8 cellular contexts compared by ENCODE assay signal in genomic region chr6:27866370-27867050, GRCh38. TPM values are rescaled to one million over a fixed set of nuclear protein-coding genes. Genes with fewer than 3 reads are reported as not detected.
DNase-seq lines count a peak whose midpoint lies in the region; ATAC-seq and TF ChIP-seq lines count a peak whose summit lies in the region.

No MANE protein-coding gene starts in this region.

- no peak overlapping the region for H4K5ac ChIP-seq in IMR-90 (ENCODE audit: low read depth, low read length)

- H3K56ac ChIP-seq in IMR-90 (ENCODE audit: extremely low read depth, insufficient read depth, low read length) = peak overlapping the region; percentile 64; the same call in 1 of the 2 replicates

- no peak for TF ChIP-seq RAD21 in IMR-90 (IDR thresholded peaks at IDR 0.05; ENCODE audit: low read length)

- POLR2A ChIA-PET in IMR-90 (lab: Charles Lee; ENCODE audit: unreplicated experiment) = interaction anchor here (0.6 to 4.2 kb wide), 8 partner anchors 18 to 1087 kb away, joined by 3 to 61 read pairs (median 3); a partner anchor contains a TSS

- dilution Hi-C loops in IMR-90 (cut with HindIII; ENCODE audit: low sequenced_read_pairs, unreplicated experiment) = no loop called here

- H3K36me3 ChIP-seq in IMR-90 (ENCODE audit: control insufficient read depth, insufficient read depth, low read length) = no peaks in the 10 kb centered on the region
- no peaks in the 10 kb centered on the region for H3K36me3 ChIP-seq in SJSA1
- no peaks in the 10 kb centered on the region for H3K36me3 ChIP-seq in brain microvascular endothelial cell (replicated peaks)

- no peak overlapping the region for H2BK20ac ChIP-seq in IMR-90 (ENCODE audit: low read depth, low read length)

- ATAC-seq in IMR-90 (ENCODE audit: low read depth) = 0 out of 2 replicates have a peak, but pooled peaks have one; percentile 5
- ATAC-seq in GM21825 (IDR thresholded peaks at IDR 0.05; ENCODE audit: unreplicated experiment) = no peak

- BruUV-seq in IMR-90 (replicated peaks; lab: Mats Ljungman, UMichigan) = no TSS peak

- peak overlapping the region; percentile 85 for H2AFZ ChIP-seq in IMR-90 (replicated peaks; ENCODE audit: low read length, poor library complexity)

- H3K18ac ChIP-seq in IMR-90 (ENCODE audit: low read depth, low read length) = no peak overlapping the region

- peak overlapping the region; percentile 87 for H3K9ac ChIP-seq in IMR-90 (ENCODE audit: low read depth, low read length)

- H3K27ac Mint-ChIP-seq in immature natural killer cell = peak overlapping the region; percentile 94 to 98 (median 98)

- H3K23ac ChIP-seq in IMR-90 (ENCODE audit: low read depth, low read length) = peak overlapping the region; percentile 85

- peak overlapping the region; percentile 60 for H3K27ac ChIP-seq in IMR-90 (ENCODE audit: insufficient read depth, low read length)
- H3K27ac ChIP-seq in SJSA1 = peak overlapping the region; percentile 89
- H3K27ac ChIP-seq in brain microvascular endothelial cell = peak overlapping the region; percentile 47

- H3K4me2 ChIP-seq in IMR-90 (ENCODE audit: low read depth, low read length) = peak overlapping the region; percentile 100

- peaks cover 4% of the 10 kb centered on the region; the same call in 1 of the 2 replicates for H3K9me1 ChIP-seq in IMR-90 (ENCODE audit: insufficient read depth, low read length)

- H2AK9ac ChIP-seq in IMR-90 (replicated peaks; ENCODE audit: low read depth, low read length, poor library complexity) = no peak overlapping the region

- in situ Hi-C loops in IMR-90 (cut with MboI; ENCODE audit: low sequenced_read_pairs) = loop anchor here (5.0 kb wide), 1 partner anchor 34 kb away; a partner anchor contains a TSS
- in situ Hi-C loops in brain microvascular endothelial cell (cut with HindIII; ENCODE audit: low pct_ligation_motif_present, low sequenced_read_pairs) = no loop called here

- H3K4me1 ChIP-seq in IMR-90 (ENCODE audit: control insufficient read depth, insufficient read depth, low read length) (peaks cover 9% of the 10 kb centered on the region), SJSA1 (replicated peaks) (peaks cover 23% of the 10 kb centered on the region)

- no peak overlapping the region for H2AK5ac ChIP-seq in IMR-90 (ENCODE audit: low read depth, low read length)

- peak overlapping the region; percentile 76 for H3K4me3 ChIP-seq in IMR-90 (ENCODE audit: insufficient read depth, low read depth, low read length)
- H3K4me3 ChIP-seq in SJSA1 = peak overlapping the region; percentile 46
- H3K4me3 ChIP-seq in brain microvascular endothelial cell (ENCODE audit: low read depth, low read length) = peak overlapping the region; percentile 76

- peak overlapping the region; percentile 41; the same call in 1 of the 2 replicates for H3K4ac ChIP-seq in IMR-90 (ENCODE audit: low read depth, low read length)

- no peaks in the 10 kb centered on the region for H4K20me1 ChIP-seq in IMR-90 (ENCODE audit: insufficient read depth, low read length)

- peaks cover 58 to 65% of the 10 kb centered on the region in 2 donors for H3K4me1 Mint-ChIP-seq in immature natural killer cell

- H3K9me3 ChIP-seq in IMR-90 (ENCODE audit: control insufficient read depth, insufficient read depth, low read length) = no peaks in the 10 kb centered on the region
- H3K9me3 ChIP-seq in SJSA1 (replicated peaks) = no peaks in the 10 kb centered on the region

- no peaks in the 10 kb centered on the region for H3K36me3 Mint-ChIP-seq in immature natural killer cell

- no peak overlapping the region for H2BK120ac ChIP-seq in IMR-90 (ENCODE audit: low read depth, low read length)

- no peak overlapping the region; the same call in 1 of the 2 replicates for H3K14ac ChIP-seq in IMR-90 (replicated peaks; ENCODE audit: low read depth, low read length)

- peak overlapping the region; percentile 41 for H2BK5ac ChIP-seq in IMR-90 (ENCODE audit: low read depth, low read length, poor library complexity, severe bottlenecking)

- H3K27me3 Mint-ChIP-seq in immature natural killer cell (ENCODE audit: low read depth in 3 of 3) = peaks cover 20 to 40% (median 29%) of the 10 kb centered on the region in 3 donors

- H3K27me3 ChIP-seq in IMR-90 (ENCODE audit: control insufficient read depth, insufficient read depth, low read length) = no peaks in the 10 kb centered on the region
- no peaks in the 10 kb centered on the region for H3K27me3 ChIP-seq in SJSA1 (replicated peaks)
- no peaks in the 10 kb centered on the region for H3K27me3 ChIP-seq in brain microvascular endothelial cell (replicated peaks)

- TF ChIP-seq CTCF in IMR-90 (conservative IDR thresholded peaks at IDR 0.05; ENCODE audit: low read depth, low read length) = no peak
- no peak for TF ChIP-seq CTCF in brain microvascular endothelial cell (IDR thresholded peaks at IDR 0.05; ENCODE audit: low read depth, low read length, missing control alignments)

- H4K91ac ChIP-seq in IMR-90 (ENCODE audit: insufficient read depth, low read depth, low read length) = no peak overlapping the region

- peak overlapping the region; percentile 99 to 100 (median 100) for H3K4me3 Mint-ChIP-seq in immature natural killer cell

- no peak; the same call in none of the 2 replicates for TF ChIP-seq POLR2A in IMR-90 (IDR thresholded peaks at IDR 0.05; ENCODE audit: low read depth, low read length)

- no peaks in the 10 kb centered on the region for H3K9me3 Mint-ChIP-seq in immature natural killer cell

- WGBS in IMR-90 (ENCODE audit: extremely low coverage in 2 of 2, insufficient read length in 1 of 2), 2 experiments = 2% methylated on average over 9 of the region's 27 CpGs; no CpG with 5 or more reads in 1 of the 2 experiments

- H2BK15ac ChIP-seq in IMR-90 (ENCODE audit: low read depth, low read length) = no peak overlapping the region

- intact Hi-C loops in IMR-90 (cut with micrococcal nuclease) = no loop called here

- peaks cover 0 to 5% of the 10 kb centered on the region in 2 experiments; a peak in 1 of 4 replicates for H3K79me1 ChIP-seq in IMR-90 (ENCODE audit: low read depth in 1 of 2, low read length in 2 of 2)

- DNase-seq in SHP77 (lab: John Stamatoyannopoulos, UW) (peak; percentile 67 to 75), SHP77 treated with DMSO at 0.1 percent for 48 hours (lab: John Stamatoyannopoulos, UW) (no peak), IMR-90 (peak; percentile 68), SJSA1 (ENCODE audit: low read depth in 1 of 2, low spot score in 2 of 2) (peak; percentile 73 to 89), brain microvascular endothelial cell (peak; percentile 38), immature natural killer cell (peak; percentile 75 to 80 (median 80))
- peak; percentile 80 for DNase-seq in stimulated activated CD4-positive, alpha-beta T cell treated with anti-CD3 and anti-CD28 coated beads, Interleukin-1b, Interleukin-23, amount 100 ng/mL, for 48 hours

- H4K8ac ChIP-seq in IMR-90 (ENCODE audit: low read depth in 2 of 2, low read length in 2 of 2) = no peak overlapping the region

- CTCF ChIA-PET in IMR-90 (lab: Yijun Ruan, JAX) = interaction anchor here (0.6 to 0.7 kb wide), 3 partner anchors 28 to 1581 kb away, joined by 3 to 9 read pairs (median 3); a partner anchor contains a TSS

TF ChIP-seq in IMR-90, 13 proteins besides CTCF, POLR2A, EP300 and RAD21:
- TF ChIP-seq CHD1 (IDR thresholded peaks at IDR 0.05; ENCODE audit: low read depth, low read length) (no peak), MAFK (IDR thresholded peaks at IDR 0.05; ENCODE audit: low read depth, low read length) (no peak), BHLHE40 (IDR thresholded peaks at IDR 0.05; ENCODE audit: low read depth, low read length) (no peak), USF2 (IDR thresholded peaks at IDR 0.05; ENCODE audit: low read depth, low read length) (no peak), SMC3 (IDR thresholded peaks at IDR 0.05; ENCODE audit: low read depth, low read length) (no peak), ELK1 (IDR thresholded peaks at IDR 0.05; ENCODE audit: borderline replicate concordance, low read depth, low read length) (no peak), RCOR1 (IDR thresholded peaks at IDR 0.05; ENCODE audit: insufficient replicate concordance, low read length) (no peak), RFX5 (IDR thresholded peaks at IDR 0.05; ENCODE audit: low read depth, low read length) (no peak), FOS (IDR thresholded peaks at IDR 0.05; ENCODE audit: low read depth, low read length) (no peak), MXI1 (IDR thresholded peaks at IDR 0.05; ENCODE audit: borderline replicate concordance, low read depth, low read length) (no peak; the same call in 1 of the 2 replicates), CEBPB (IDR thresholded peaks at IDR 0.05; ENCODE audit: low read depth, low read length) (no peak), NFE2L2 (IDR thresholded peaks at IDR 0.05; ENCODE audit: low read depth, low read length) (no peak), MAZ (IDR thresholded peaks at IDR 0.05; ENCODE audit: borderline replicate concordance, low read depth, low read length) (no peak)

RNA-seq across cellular contexts. Expression of gene OR2B2, which starts 45.7 kb away (rescaled TPM):
- not detected in 2 replicates for total RNA-seq in IMR-90 (2012; rRNA removed)
- not detected in 2 replicates for polyA plus RNA-seq in IMR-90 (2012; rRNA removed)
- not detected in 2 replicates for polyA plus RNA-seq in IMR-90 (2012; cell fraction: cytosol; rRNA removed)
- not detected in 2 replicates for polyA plus RNA-seq in IMR-90 (2012; cell fraction: nucleus; rRNA removed; ENCODE audit: low replicate concordance)
- total RNA-seq in SJSA1 (2014; rRNA removed; shearing (Covaris generic)) = not detected in 2 replicates
- polyA plus RNA-seq in immature natural killer cell = not detected
